In genomic region chr13:99151516-99151915, GRCh38 we compare ENCODE assay signal across 8 cellular contexts. TPM values are rescaled to one million over a fixed set of nuclear protein-coding genes. Genes with fewer than 3 reads are reported as not detected.
DNase-seq lines count a peak whose midpoint lies in the region; ATAC-seq, FAIRE-seq and TF ChIP-seq lines count a peak whose summit lies in the region.

No MANE protein-coding gene starts in this region.

- no peak overlapping the region for H3K14ac ChIP-seq in H9 (ENCODE audit: insufficient read depth, low read length)

- H2BK12ac ChIP-seq in H9 (ENCODE audit: insufficient read length, low read depth, low read length), result no peak overlapping the region

- H4K20me1 ChIP-seq in H9 (ENCODE audit: control insufficient read depth, insufficient read depth, insufficient read length), result no peaks in the 10 kb centered on the region

- no peak overlapping the region for H2BK5ac ChIP-seq in H9 (ENCODE audit: insufficient read length, low read length)

- H3K23ac ChIP-seq in H9 (ENCODE audit: insufficient read length, low read depth, low read length), result no peak overlapping the region

- intact Hi-C loops in posterior vena cava (cut with DNase I), result no loop called here

- no peak overlapping the region for H4K8ac ChIP-seq in H9 (replicated peaks; ENCODE audit: insufficient read length, low read depth, low read length)

- no peak for TF ChIP-seq CTCF in H9 (conservative IDR thresholded peaks at IDR 0.05)

- H3K23me2 ChIP-seq in H9 (ENCODE audit: insufficient read length, low read depth, low read length, poor library complexity, severe bottlenecking), result no peaks in the 10 kb centered on the region

- no peak overlapping the region for H3K4ac ChIP-seq in H9 (ENCODE audit: low read depth, low read length)

- DNase-seq in RCC 7860 (ENCODE audit: low spot score), result peak; percentile 70
- peak; percentile 49 for DNase-seq in non-pigmented ciliary epithelial cell (ENCODE audit: low read depth)
- no peak for DNase-seq in NAMALWA (ENCODE audit: low spot score)
- DNase-seq in H9, result no peak
- DNase-seq in posterior vena cava (ENCODE audit: low spot score), result no peak
- no peak for DNase-seq in UCSD-AML1 (lab: John Stamatoyannopoulos, UW; ENCODE audit: unreplicated experiment)

- no peak overlapping the region for H2BK20ac ChIP-seq in H9 (ENCODE audit: low read depth, low read length, poor library complexity, severe bottlenecking)

- H2AFZ ChIP-seq in H9 (ENCODE audit: low read length), result no peak overlapping the region

- no peak overlapping the region for H4K91ac ChIP-seq in H9 (ENCODE audit: insufficient read length, low read depth, low read length)

- H3K27me3 ChIP-seq in H9 (ENCODE audit: insufficient read depth, low read length), result no peaks in the 10 kb centered on the region

- no peak overlapping the region for H3K9ac ChIP-seq in H9 (ENCODE audit: extremely low read depth, insufficient read length, low read length)

- H3K4me1 Mint-ChIP-seq in H9, result no peaks in the 10 kb centered on the region

- no peaks in the 10 kb centered on the region for H3K36me3 Mint-ChIP-seq in H9 (ENCODE audit: insufficient read depth in 1 of 3, low read depth in 3 of 3)

- no peaks in the 10 kb centered on the region for H3K9me3 ChIP-seq in H9 (ENCODE audit: control insufficient read depth, low read depth, low read length)

- no peaks in the 10 kb centered on the region for H3K4me1 ChIP-seq in H9 (ENCODE audit: insufficient read depth, low read length)

- no peak overlapping the region for H3K56ac ChIP-seq in H9 (ENCODE audit: insufficient read length, low read depth, low read length)

- H3T11ph ChIP-seq in H9 (ENCODE audit: low read length), result no peak overlapping the region

- H3K4me2 ChIP-seq in H9 (ENCODE audit: insufficient read depth, insufficient read length, low read length), result no peak overlapping the region

- FAIRE-seq in RCC 7860 (lab: Jason Lieb, UNC), result no peak

- H3K79me2 ChIP-seq in H9 (ENCODE audit: insufficient read depth, low read length), result no peaks in the 10 kb centered on the region

- H2AK5ac ChIP-seq in H9 (ENCODE audit: insufficient read length, low read length), result no peak overlapping the region

- no peak overlapping the region for H3K18ac ChIP-seq in H9 (ENCODE audit: insufficient read length, low read depth, low read length)

- H2BK15ac ChIP-seq in H9 (ENCODE audit: low read depth, low read length), result no peak overlapping the region

- no peaks in the 10 kb centered on the region for H3K27me3 Mint-ChIP-seq in H9 (ENCODE audit: low read depth)

- WGBS in H9 (ENCODE audit: extremely low coverage, insufficient read length, low lambda C conversion rate), result no CpG with 5 or more reads among the region's 4 CpGs

- H3K27ac ChIP-seq in H9 (ENCODE audit: insufficient read length, low read depth, low read length), result no peak overlapping the region

- H4K5ac ChIP-seq in H9 (ENCODE audit: insufficient read length, low read depth, low read length), result no peak overlapping the region

- no peak overlapping the region for H2BK120ac ChIP-seq in H9 (ENCODE audit: low read depth, low read length, poor library complexity, severe bottlenecking)

- ATAC-seq in GM18909 (IDR thresholded peaks at IDR 0.05; ENCODE audit: poor library complexity, unreplicated experiment) (peak; percentile 95), HG02798 (IDR thresholded peaks at IDR 0.05; ENCODE audit: poor library complexity, unreplicated experiment) (peak; percentile 93)

- no peaks in the 10 kb centered on the region for H3K9me3 Mint-ChIP-seq in H9

- H3K4me3 Mint-ChIP-seq in H9, result no peak overlapping the region

- H3K79me1 ChIP-seq in H9 (ENCODE audit: insufficient read depth, low read depth, low read length, poor library complexity, severe bottlenecking), result no peaks in the 10 kb centered on the region

- no peak overlapping the region for H3K27ac Mint-ChIP-seq in H9

RNA-seq across cellular contexts. Expression of gene UBAC2, which starts 49.1 kb away (rescaled TPM):
- total RNA-seq in H9 (2021) (51.7 and 52.3 TPM in 2 replicates), posterior vena cava (10 to 100 TPM; 38.2 to 41.4 TPM)

Comparison
In these comparisons a context has a peak if more than half of its experiments do, and no peak if none do; other contexts are left out.
1. DNase-seq: peak in RCC 7860 (single experiment) and non-pigmented ciliary epithelial cell (single experiment); none in NAMALWA (single experiment), H9 (single experiment), posterior vena cava (single experiment) and UCSD-AML1 (single experiment).